ENCODE assay signal across 1 cellular context in the genomic region with DNA sequence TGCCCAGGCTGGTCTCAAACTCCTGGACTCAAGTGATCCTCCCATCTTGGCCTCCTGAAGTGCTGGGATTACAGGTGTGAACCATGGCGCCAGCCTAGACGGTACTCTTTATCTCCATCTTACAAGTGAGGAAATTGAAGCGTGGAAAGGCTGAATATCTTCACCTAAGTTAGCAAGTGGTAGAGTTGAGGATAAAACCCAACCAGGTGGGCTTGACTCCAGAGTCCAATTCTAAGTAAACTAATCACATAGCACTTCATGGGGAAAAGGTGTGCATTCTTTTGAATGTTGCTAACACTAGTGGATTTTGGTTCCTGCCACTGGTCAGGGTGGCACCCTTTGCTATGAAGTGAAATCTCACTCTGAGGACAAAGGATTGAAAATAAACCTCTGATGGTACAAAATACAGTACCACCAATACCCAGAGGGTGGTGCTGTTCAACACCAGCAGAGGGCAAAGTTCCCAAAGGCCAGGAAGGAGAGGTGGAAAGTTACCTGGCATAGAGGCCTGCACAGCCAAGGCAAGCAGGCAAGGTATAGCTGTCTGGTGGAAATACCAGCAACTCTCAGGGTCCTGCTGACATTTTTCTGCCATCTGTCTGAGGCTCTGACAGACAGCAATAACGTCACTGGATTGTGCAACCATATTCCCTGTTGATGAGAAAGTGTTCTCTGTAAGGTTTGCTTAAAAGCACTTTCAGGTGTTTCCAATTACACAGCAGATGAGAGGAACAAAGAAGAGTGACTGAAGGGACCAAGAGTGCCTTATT.
TF ChIP-seq lines count a peak whose summit lies in the region.

No MANE protein-coding gene starts in this region.

TF ChIP-seq in SK-N-SH treated with all-trans-retinoic acid at 6 μM for 48 hours, 23 proteins besides CTCF, POLR2A, EP300 and RAD21 (continued from another document):
- TF ChIP-seq BACH2 (CRISPR knock-in tag; IDR thresholded peaks at IDR 0.05; ENCODE audit: borderline replicate concordance): no peak
- TF ChIP-seq TCF4 (CRISPR knock-in tag; IDR thresholded peaks at IDR 0.05; ENCODE audit: borderline replicate concordance): no peak
- TF ChIP-seq, protein P1, sequence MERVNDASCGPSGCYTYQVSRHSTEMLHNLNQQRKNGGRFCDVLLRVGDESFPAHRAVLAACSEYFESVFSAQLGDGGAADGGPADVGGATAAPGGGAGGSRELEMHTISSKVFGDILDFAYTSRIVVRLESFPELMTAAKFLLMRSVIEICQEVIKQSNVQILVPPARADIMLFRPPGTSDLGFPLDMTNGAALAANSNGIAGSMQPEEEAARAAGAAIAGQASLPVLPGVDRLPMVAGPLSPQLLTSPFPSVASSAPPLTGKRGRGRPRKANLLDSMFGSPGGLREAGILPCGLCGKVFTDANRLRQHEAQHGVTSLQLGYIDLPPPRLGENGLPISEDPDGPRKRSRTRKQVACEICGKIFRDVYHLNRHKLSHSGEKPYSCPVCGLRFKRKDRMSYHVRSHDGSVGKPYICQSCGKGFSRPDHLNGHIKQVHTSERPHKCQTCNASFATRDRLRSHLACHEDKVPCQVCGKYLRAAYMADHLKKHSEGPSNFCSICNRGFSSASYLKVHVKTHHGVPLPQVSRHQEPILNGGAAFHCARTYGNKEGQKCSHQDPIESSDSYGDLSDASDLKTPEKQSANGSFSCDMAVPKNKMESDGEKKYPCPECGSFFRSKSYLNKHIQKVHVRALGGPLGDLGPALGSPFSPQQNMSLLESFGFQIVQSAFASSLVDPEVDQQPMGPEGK (CRISPR knock-in tag; IDR thresholded peaks at IDR 0.05; ENCODE audit: borderline replicate concordance): no peak
TF ChIP-seq in SK-N-SH treated with all-trans-retinoic acid at 6 μM for 48 hours: peak in this region for 0.
